1 cellular context compared by ENCODE assay signal in the genomic region with DNA sequence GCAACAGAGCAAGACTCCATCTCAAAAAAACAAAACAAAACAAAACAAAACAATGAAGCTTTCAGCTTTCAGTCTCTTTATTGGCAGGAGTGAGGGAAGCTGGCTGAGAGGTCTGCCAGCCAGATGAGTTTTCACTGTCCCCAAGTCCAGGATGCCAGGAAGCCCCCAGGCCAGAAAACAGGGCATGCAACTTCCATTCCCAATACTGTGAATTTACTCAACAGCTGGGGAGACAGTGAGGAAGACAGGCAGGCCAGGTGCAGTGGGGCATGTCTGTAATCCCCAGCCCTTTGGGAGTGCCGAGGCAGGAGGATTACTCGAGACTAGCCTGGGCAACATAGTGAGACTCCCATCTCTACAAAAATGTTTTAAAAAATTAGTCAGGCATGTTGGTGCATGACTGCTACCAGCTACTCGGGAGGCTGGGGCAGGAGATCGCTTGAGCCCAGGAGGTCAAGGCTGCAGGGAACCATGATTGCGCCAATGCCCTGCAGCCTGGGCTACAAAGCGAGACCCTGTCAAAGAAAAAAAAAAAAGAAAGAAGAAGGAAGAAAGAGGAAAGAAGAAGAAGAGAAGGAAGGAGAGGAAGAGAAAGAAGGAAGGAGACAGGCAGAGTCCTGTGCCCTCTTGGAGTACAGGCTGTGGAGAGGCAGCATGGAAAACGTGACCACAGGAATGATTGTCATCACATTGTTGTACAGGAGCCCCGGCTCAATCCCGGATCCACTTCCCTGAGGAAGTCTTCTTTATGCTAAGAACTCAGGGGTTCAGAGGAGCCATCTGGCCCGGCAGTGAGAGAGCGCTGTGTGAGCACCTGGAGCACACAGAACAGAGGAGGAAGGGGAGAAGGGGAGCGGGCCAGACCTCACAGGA.
A peak's percentile ranks its signal among the peaks of the same experiment; 100 is the strongest.
TF ChIP-seq lines count a peak whose summit lies in the region.

No MANE protein-coding gene starts in this region.

TF ChIP-seq in HepG2, 621 proteins besides CTCF, POLR2A, EP300 and RAD21 (continued from another document and continues in another):
- TF ChIP-seq HOXD1 (CRISPR knock-in tag; IDR thresholded peaks at IDR 0.05) (no peak), NR2F6 (IDR thresholded peaks at IDR 0.05) (no peak), NR2F6 (CRISPR knock-in tag; IDR thresholded peaks at IDR 0.05) (0 out of 2 replicates have a peak, but pooled peaks have one; percentile 35), ZFP37 (CRISPR knock-in tag; IDR thresholded peaks at IDR 0.05; ENCODE audit: borderline replicate concordance) (no peak), DR1 (CRISPR knock-in tag; IDR thresholded peaks at IDR 0.05) (no peak), ZC3H4 (CRISPR knock-in tag; IDR thresholded peaks at IDR 0.05; ENCODE audit: borderline replicate concordance) (no peak), BRD4 (CRISPR knock-in tag; IDR thresholded peaks at IDR 0.05) (0 out of 2 replicates have a peak, but pooled peaks have one; percentile 32), HOXA9 (CRISPR knock-in tag; IDR thresholded peaks at IDR 0.05; ENCODE audit: borderline replicate concordance) (no peak), PAF1 (CRISPR knock-in tag; IDR thresholded peaks at IDR 0.05) (no peak), ZNF225 (CRISPR knock-in tag; IDR thresholded peaks at IDR 0.05) (no peak), ZNF598 (CRISPR knock-in tag; IDR thresholded peaks at IDR 0.05; ENCODE audit: borderline replicate concordance) (0 out of 2 replicates have a peak, but pooled peaks have one; percentile 55), RAD51 (IDR thresholded peaks at IDR 0.05; ENCODE audit: borderline replicate concordance) (peak; percentile 90; the same call in 1 of the 2 replicates), ZNF335 (CRISPR knock-in tag; IDR thresholded peaks at IDR 0.05) (no peak), ZNF530 (CRISPR knock-in tag; IDR thresholded peaks at IDR 0.05; ENCODE audit: low read depth) (no peak), SRSF4 (IDR thresholded peaks at IDR 0.05; ENCODE audit: low read depth, low read length, poor library complexity, severe bottlenecking) (no peak), ATF7 (IDR thresholded peaks at IDR 0.05) (no peak), ATF7 (CRISPR knock-in tag; IDR thresholded peaks at IDR 0.05) (no peak), ATF1 (CRISPR knock-in tag; IDR thresholded peaks at IDR 0.05) (no peak), HOXA3 (CRISPR knock-in tag; IDR thresholded peaks at IDR 0.05) (peak; percentile 19; the same call in 1 of the 2 replicates), ZNF891 (CRISPR knock-in tag; IDR thresholded peaks at IDR 0.05) (peak; percentile 34; the same call in 1 of the 2 replicates), MAFG (CRISPR knock-in tag; IDR thresholded peaks at IDR 0.05) (no peak), KLF15 (CRISPR knock-in tag; IDR thresholded peaks at IDR 0.05; ENCODE audit: borderline replicate concordance) (no peak), ZNF652 (CRISPR knock-in tag; IDR thresholded peaks at IDR 0.05; ENCODE audit: borderline replicate concordance, low read depth) (no peak), FOXK1 (CRISPR knock-in tag; IDR thresholded peaks at IDR 0.05; ENCODE audit: borderline replicate concordance, low read depth) (no peak), HDAC2 (CRISPR knock-in tag; IDR thresholded peaks at IDR 0.05) (no peak), SMYD3 (CRISPR knock-in tag; IDR thresholded peaks at IDR 0.05) (no peak), ZNF121 (CRISPR knock-in tag; IDR thresholded peaks at IDR 0.05) (peak; percentile 70), KDM5B (CRISPR knock-in tag; IDR thresholded peaks at IDR 0.05; ENCODE audit: borderline replicate concordance) (0 out of 2 replicates have a peak, but pooled peaks have one; percentile 11), NPAS2 (CRISPR knock-in tag; IDR thresholded peaks at IDR 0.05; ENCODE audit: borderline replicate concordance) (no peak), ZNF878 (CRISPR knock-in tag; IDR thresholded peaks at IDR 0.05) (no peak), ZNF160 (CRISPR knock-in tag; IDR thresholded peaks at IDR 0.05) (no peak), ZNF24 (IDR thresholded peaks at IDR 0.05) (no peak), EED (CRISPR knock-in tag; IDR thresholded peaks at IDR 0.05) (no peak), SP4 (CRISPR knock-in tag; IDR thresholded peaks at IDR 0.05) (no peak)
- TF ChIP-seq, protein P1, sequence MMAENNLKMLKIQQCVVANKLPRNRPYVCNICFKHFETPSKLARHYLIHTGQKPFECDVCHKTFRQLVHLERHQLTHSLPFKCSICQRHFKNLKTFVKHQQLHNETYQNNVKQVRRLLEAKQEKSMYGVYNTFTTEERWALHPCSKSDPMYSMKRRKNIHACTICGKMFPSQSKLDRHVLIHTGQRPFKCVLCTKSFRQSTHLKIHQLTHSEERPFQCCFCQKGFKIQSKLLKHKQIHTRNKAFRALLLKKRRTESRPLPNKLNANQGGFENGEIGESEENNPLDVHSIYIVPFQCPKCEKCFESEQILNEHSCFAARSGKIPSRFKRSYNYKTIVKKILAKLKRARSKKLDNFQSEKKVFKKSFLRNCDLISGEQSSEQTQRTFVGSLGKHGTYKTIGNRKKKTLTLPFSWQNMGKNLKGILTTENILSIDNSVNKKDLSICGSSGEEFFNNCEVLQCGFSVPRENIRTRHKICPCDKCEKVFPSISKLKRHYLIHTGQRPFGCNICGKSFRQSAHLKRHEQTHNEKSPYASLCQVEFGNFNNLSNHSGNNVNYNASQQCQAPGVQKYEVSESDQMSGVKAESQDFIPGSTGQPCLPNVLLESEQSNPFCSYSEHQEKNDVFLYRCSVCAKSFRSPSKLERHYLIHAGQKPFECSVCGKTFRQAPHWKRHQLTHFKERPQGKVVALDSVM (CRISPR knock-in tag; IDR thresholded peaks at IDR 0.05), result peak; percentile 76
- TF ChIP-seq, protein P2, sequence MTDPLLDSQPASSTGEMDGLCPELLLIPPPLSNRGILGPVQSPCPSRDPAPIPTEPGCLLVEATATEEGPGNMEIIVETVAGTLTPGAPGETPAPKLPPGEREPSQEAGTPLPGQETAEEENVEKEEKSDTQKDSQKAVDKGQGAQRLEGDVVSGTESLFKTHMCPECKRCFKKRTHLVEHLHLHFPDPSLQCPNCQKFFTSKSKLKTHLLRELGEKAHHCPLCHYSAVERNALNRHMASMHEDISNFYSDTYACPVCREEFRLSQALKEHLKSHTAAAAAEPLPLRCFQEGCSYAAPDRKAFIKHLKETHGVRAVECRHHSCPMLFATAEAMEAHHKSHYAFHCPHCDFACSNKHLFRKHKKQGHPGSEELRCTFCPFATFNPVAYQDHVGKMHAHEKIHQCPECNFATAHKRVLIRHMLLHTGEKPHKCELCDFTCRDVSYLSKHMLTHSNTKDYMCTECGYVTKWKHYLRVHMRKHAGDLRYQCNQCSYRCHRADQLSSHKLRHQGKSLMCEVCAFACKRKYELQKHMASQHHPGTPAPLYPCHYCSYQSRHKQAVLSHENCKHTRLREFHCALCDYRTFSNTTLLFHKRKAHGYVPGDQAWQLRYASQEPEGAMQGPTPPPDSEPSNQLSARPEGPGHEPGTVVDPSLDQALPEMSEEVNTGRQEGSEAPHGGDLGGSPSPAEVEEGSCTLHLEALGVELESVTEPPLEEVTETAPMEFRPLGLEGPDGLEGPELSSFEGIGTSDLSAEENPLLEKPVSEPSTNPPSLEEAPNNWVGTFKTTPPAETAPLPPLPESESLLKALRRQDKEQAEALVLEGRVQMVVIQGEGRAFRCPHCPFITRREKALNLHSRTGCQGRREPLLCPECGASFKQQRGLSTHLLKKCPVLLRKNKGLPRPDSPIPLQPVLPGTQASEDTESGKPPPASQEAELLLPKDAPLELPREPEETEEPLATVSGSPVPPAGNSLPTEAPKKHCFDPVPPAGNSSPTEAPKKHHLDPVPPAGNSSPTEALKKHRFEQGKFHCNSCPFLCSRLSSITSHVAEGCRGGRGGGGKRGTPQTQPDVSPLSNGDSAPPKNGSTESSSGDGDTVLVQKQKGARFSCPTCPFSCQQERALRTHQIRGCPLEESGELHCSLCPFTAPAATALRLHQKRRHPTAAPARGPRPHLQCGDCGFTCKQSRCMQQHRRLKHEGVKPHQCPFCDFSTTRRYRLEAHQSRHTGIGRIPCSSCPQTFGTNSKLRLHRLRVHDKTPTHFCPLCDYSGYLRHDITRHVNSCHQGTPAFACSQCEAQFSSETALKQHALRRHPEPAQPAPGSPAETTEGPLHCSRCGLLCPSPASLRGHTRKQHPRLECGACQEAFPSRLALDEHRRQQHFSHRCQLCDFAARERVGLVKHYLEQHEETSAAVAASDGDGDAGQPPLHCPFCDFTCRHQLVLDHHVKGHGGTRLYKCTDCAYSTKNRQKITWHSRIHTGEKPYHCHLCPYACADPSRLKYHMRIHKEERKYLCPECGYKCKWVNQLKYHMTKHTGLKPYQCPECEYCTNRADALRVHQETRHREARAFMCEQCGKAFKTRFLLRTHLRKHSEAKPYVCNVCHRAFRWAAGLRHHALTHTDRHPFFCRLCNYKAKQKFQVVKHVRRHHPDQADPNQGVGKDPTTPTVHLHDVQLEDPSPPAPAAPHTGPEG (CRISPR knock-in tag; IDR thresholded peaks at IDR 0.05), result no peak
- TF ChIP-seq, protein P3, sequence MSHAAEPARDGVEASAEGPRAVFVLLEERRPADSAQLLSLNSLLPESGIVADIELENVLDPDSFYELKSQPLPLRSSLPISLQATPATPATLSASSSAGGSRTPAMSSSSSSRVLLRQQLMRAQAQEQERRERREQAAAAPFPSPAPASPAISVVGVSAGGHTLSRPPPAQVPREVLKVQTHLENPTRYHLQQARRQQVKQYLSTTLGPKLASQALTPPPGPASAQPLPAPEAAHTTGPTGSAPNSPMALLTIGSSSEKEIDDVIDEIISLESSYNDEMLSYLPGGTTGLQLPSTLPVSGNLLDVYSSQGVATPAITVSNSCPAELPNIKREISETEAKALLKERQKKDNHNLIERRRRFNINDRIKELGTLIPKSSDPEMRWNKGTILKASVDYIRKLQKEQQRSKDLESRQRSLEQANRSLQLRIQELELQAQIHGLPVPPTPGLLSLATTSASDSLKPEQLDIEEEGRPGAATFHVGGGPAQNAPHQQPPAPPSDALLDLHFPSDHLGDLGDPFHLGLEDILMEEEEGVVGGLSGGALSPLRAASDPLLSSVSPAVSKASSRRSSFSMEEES (CRISPR knock-in tag; IDR thresholded peaks at IDR 0.05), result no peak
- TF ChIP-seq, protein P4, sequence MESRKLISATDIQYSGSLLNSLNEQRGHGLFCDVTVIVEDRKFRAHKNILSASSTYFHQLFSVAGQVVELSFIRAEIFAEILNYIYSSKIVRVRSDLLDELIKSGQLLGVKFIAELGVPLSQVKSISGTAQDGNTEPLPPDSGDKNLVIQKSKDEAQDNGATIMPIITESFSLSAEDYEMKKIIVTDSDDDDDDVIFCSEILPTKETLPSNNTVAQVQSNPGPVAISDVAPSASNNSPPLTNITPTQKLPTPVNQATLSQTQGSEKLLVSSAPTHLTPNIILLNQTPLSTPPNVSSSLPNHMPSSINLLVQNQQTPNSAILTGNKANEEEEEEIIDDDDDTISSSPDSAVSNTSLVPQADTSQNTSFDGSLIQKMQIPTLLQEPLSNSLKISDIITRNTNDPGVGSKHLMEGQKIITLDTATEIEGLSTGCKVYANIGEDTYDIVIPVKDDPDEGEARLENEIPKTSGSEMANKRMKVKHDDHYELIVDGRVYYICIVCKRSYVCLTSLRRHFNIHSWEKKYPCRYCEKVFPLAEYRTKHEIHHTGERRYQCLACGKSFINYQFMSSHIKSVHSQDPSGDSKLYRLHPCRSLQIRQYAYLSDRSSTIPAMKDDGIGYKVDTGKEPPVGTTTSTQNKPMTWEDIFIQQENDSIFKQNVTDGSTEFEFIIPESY (CRISPR knock-in tag; IDR thresholded peaks at IDR 0.05), result no peak
- TF ChIP-seq, protein P5, sequence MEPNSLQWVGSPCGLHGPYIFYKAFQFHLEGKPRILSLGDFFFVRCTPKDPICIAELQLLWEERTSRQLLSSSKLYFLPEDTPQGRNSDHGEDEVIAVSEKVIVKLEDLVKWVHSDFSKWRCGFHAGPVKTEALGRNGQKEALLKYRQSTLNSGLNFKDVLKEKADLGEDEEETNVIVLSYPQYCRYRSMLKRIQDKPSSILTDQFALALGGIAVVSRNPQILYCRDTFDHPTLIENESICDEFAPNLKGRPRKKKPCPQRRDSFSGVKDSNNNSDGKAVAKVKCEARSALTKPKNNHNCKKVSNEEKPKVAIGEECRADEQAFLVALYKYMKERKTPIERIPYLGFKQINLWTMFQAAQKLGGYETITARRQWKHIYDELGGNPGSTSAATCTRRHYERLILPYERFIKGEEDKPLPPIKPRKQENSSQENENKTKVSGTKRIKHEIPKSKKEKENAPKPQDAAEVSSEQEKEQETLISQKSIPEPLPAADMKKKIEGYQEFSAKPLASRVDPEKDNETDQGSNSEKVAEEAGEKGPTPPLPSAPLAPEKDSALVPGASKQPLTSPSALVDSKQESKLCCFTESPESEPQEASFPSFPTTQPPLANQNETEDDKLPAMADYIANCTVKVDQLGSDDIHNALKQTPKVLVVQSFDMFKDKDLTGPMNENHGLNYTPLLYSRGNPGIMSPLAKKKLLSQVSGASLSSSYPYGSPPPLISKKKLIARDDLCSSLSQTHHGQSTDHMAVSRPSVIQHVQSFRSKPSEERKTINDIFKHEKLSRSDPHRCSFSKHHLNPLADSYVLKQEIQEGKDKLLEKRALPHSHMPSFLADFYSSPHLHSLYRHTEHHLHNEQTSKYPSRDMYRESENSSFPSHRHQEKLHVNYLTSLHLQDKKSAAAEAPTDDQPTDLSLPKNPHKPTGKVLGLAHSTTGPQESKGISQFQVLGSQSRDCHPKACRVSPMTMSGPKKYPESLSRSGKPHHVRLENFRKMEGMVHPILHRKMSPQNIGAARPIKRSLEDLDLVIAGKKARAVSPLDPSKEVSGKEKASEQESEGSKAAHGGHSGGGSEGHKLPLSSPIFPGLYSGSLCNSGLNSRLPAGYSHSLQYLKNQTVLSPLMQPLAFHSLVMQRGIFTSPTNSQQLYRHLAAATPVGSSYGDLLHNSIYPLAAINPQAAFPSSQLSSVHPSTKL (CRISPR knock-in tag; IDR thresholded peaks at IDR 0.05), result no peak
- TF ChIP-seq, protein P6, sequence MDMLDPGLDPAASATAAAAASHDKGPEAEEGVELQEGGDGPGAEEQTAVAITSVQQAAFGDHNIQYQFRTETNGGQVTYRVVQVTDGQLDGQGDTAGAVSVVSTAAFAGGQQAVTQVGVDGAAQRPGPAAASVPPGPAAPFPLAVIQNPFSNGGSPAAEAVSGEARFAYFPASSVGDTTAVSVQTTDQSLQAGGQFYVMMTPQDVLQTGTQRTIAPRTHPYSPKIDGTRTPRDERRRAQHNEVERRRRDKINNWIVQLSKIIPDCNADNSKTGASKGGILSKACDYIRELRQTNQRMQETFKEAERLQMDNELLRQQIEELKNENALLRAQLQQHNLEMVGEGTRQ (IDR thresholded peaks at IDR 0.05; ENCODE audit: low read depth, low read length), result peak; percentile 83
- TF ChIP-seq, protein P6 (CRISPR knock-in tag; IDR thresholded peaks at IDR 0.05; ENCODE audit: borderline replicate concordance), result peak; percentile 84; the same call in 1 of the 2 replicates
